13 cellular contexts compared by ENCODE assay signal in genomic region chr4:54082168-54082567, GRCh38. TPM values are rescaled to one million over a fixed set of nuclear protein-coding genes. Genes with fewer than 3 reads are reported as not detected.
DNase-seq lines count a peak whose midpoint lies in the region; ATAC-seq and TF ChIP-seq lines count a peak whose summit lies in the region.
"Had no signal": no experiment of that assay in that cellular context is flagged by ENCODE, and none has a peak within 500 bp of the region (broad histone marks: within the 10 kb centered on the region; RNA-seq: fewer than 3 reads in every experiment).

No MANE protein-coding gene starts in this region.

- DNase-seq in left cardiac atrium, result no peak
- DNase-seq in Right ventricle myocardium inferior (ENCODE audit: missing footprints), result no peak
- peak; percentile 74 for DNase-seq in SW480 (ENCODE audit: low spot score)
- peak; percentile 90 for DNase-seq in foreskin melanocyte
- DNase-seq in upper lobe of right lung, result no peak
- no peak for DNase-seq in hypothalamus (lab: John Stamatoyannopoulos, UW)
- DNase-seq in activated T-cell treated with anti-CD3 and anti-CD28 coated beads, Interleukin-2, amount 50 U/mL, for 24 hours, result no peak
- no peak for DNase-seq in activated naive CD4-positive, alpha-beta T cell (lab: John Stamatoyannopoulos, UW)
- DNase-seq: activated naive CD8-positive, alpha-beta T cell treated with anti-CD3 and anti-CD28 coated beads for 36 hours; retina; stimulated activated naive CD8-positive, alpha-beta T cell treated with anti-CD3 and anti-CD28 coated beads, Interleukin-15, amount 100 ng/mL, for 72 hours had no signal

- H3K27ac Mint-ChIP-seq in activated T-cell treated with anti-CD3 and anti-CD28 coated beads, Interleukin-2, amount 50 U/mL, for 24 hours, result no peak overlapping the region
- H3K27ac Mint-ChIP-seq: activated naive CD8-positive, alpha-beta T cell treated with anti-CD3 and anti-CD28 coated beads for 36 hours; stimulated activated naive CD8-positive, alpha-beta T cell treated with anti-CD3 and anti-CD28 coated beads, Interleukin-15, amount 100 ng/mL, for 72 hours had no signal

- H3K27me3 ChIP-seq in upper lobe of right lung, result no peaks in the 10 kb centered on the region

- peaks cover 4% of the 10 kb centered on the region for H3K4me1 Mint-ChIP-seq in activated T-cell treated with anti-CD3 and anti-CD28 coated beads, Interleukin-2, amount 50 U/mL, for 24 hours (ENCODE audit: low read depth)
- H3K4me1 Mint-ChIP-seq: activated naive CD8-positive, alpha-beta T cell treated with anti-CD3 and anti-CD28 coated beads for 36 hours; stimulated activated naive CD8-positive, alpha-beta T cell treated with anti-CD3 and anti-CD28 coated beads, Interleukin-15, amount 100 ng/mL, for 72 hours had no signal

- TF ChIP-seq CTCF in upper lobe of right lung (IDR thresholded peaks at IDR 0.05), result no peak

- ATAC-seq in left cardiac atrium (peak; percentile 23 to 89), Right ventricle myocardium inferior (no peak), upper lobe of right lung (peak; percentile 47)
- ATAC-seq: stimulated activated naive CD8-positive, alpha-beta T cell treated with anti-CD3 and anti-CD28 coated beads, Interleukin-15, amount 100 ng/mL, for 72 hours had no signal

- peaks cover 17% of the 10 kb centered on the region for H3K27me3 Mint-ChIP-seq in activated T-cell treated with anti-CD3 and anti-CD28 coated beads, Interleukin-2, amount 50 U/mL, for 24 hours

- no peak overlapping the region for H3K27ac ChIP-seq in upper lobe of right lung
- H3K27ac ChIP-seq: C4-2B, VCaP had no signal

- H3K36me3 Mint-ChIP-seq in activated T-cell treated with anti-CD3 and anti-CD28 coated beads, Interleukin-2, amount 50 U/mL, for 24 hours (ENCODE audit: low read depth), result no peaks in the 10 kb centered on the region
- H3K36me3 Mint-ChIP-seq: activated naive CD8-positive, alpha-beta T cell treated with anti-CD3 and anti-CD28 coated beads for 36 hours had no signal

- intact Hi-C loops in left cardiac atrium (cut with DNase I) (no loop called here), Right ventricle myocardium inferior (cut with DNase I) (no loop called here), upper lobe of right lung (cut with DNase I) (no loop called here)

- no peaks in the 10 kb centered on the region for H3K4me1 ChIP-seq in upper lobe of right lung

- H3K4me3 Mint-ChIP-seq in activated T-cell treated with anti-CD3 and anti-CD28 coated beads, Interleukin-2, amount 50 U/mL, for 24 hours, result no peak overlapping the region
- H3K4me3 Mint-ChIP-seq: activated naive CD8-positive, alpha-beta T cell treated with anti-CD3 and anti-CD28 coated beads for 36 hours; stimulated activated naive CD8-positive, alpha-beta T cell treated with anti-CD3 and anti-CD28 coated beads, Interleukin-15, amount 100 ng/mL, for 72 hours had no signal

- no peaks in the 10 kb centered on the region for H3K9me3 Mint-ChIP-seq in activated T-cell treated with anti-CD3 and anti-CD28 coated beads, Interleukin-2, amount 50 U/mL, for 24 hours
- H3K9me3 Mint-ChIP-seq: activated naive CD8-positive, alpha-beta T cell treated with anti-CD3 and anti-CD28 coated beads for 36 hours; stimulated activated naive CD8-positive, alpha-beta T cell treated with anti-CD3 and anti-CD28 coated beads, Interleukin-15, amount 100 ng/mL, for 72 hours had no signal

- H3K4me3 ChIP-seq in upper lobe of right lung, result no peak overlapping the region

- no peaks in the 10 kb centered on the region for H3K36me3 ChIP-seq in upper lobe of right lung

- no peaks in the 10 kb centered on the region for H3K9me3 ChIP-seq in upper lobe of right lung

RNA-seq across cellular contexts. Expression of gene CHIC2, which starts 17.8 kb away (rescaled TPM):
- total RNA-seq in left cardiac atrium (10 to 100 TPM; 11.0 to 16.9 TPM), Right ventricle myocardium inferior (10.1 TPM), upper lobe of right lung (28.7 TPM)

RNA-seq across cellular contexts. Expression of gene GSX2, which starts 17.8 kb away (rescaled TPM):
- not detected for total RNA-seq in left cardiac atrium
- total RNA-seq in Right ventricle myocardium inferior, result not detected
- total RNA-seq in upper lobe of right lung, result not detected
- total RNA-seq: activated naive CD8-positive, alpha-beta T cell treated with anti-CD3 and anti-CD28 coated beads for 36 hours had no signal

Comparison
In these comparisons a context has a peak if more than half of its experiments do, and no peak if none do; other contexts are left out.
1. DNase-seq: peak in SW480 (single experiment) and foreskin melanocyte (single experiment); none in left cardiac atrium (single experiment), Right ventricle myocardium inferior (single experiment), upper lobe of right lung (single experiment), hypothalamus (0 of 51), activated T-cell treated with anti-CD3 and anti-CD28 coated beads, Interleukin-2, amount 50 U/mL, for 24 hours (single experiment) and activated naive CD4-positive, alpha-beta T cell (0 of 4).